ENCODE assay signal across 1 cellular context in the genomic region with DNA sequence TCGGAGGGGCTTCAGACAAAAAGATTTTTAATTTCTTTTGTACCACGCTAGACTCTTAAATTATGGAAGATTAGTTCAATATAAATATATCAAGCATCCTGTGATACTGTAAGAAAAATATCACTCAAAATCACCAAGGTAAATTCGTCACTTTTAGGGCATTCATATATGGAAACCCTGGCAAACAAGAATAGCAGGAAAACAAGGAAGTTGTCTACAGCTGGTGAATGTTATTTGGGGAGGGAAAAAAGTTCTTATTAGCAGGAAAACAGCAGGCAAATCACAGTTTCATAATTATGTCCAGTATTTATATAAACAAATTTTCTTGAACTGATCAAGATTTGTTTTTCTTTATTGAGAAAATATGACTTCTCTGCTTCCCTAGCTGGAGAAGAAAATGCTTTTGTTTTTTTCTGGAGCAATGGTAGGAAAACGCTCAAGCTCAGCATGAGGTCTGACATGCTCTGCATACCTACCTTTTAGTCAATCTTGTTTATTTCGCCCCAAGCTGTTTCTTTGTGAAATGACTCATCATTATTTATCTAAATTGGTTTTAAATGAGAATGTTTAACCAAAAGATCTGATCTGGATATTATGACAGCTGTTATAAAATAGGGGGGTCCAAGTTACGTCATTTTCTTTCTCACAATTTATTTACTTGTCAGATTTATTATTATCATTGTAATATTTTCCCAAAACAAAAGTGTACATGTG.
TF ChIP-seq lines count a peak whose summit lies in the region.

No MANE protein-coding gene starts in this region.

TF ChIP-seq in H1, 55 proteins besides CTCF, POLR2A, EP300 and RAD21 (continued from another document):
- TF ChIP-seq, protein P1, sequence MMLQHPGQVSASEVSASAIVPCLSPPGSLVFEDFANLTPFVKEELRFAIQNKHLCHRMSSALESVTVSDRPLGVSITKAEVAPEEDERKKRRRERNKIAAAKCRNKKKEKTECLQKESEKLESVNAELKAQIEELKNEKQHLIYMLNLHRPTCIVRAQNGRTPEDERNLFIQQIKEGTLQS (IDR thresholded peaks at IDR 0.05; ENCODE audit: insufficient read depth, low read depth, low read length) = no peak
- no peak for TF ChIP-seq BRCA1 (IDR thresholded peaks at IDR 0.05; ENCODE audit: low read depth, low read length)
- TF ChIP-seq TBP (IDR thresholded peaks at IDR 0.05; ENCODE audit: low read depth, low read length) = no peak
- peak; percentile 25 for TF ChIP-seq CHD7 (IDR thresholded peaks at IDR 0.05; ENCODE audit: insufficient replicate concordance, low read length)
- TF ChIP-seq TEAD4 (IDR thresholded peaks at IDR 0.05; ENCODE audit: low read depth, low read length) = peak; percentile 89
- 0 out of 2 replicates have a peak, but pooled peaks have one; percentile 11 for TF ChIP-seq SP1 (IDR thresholded peaks at IDR 0.05; ENCODE audit: low read depth, low read length)
- TF ChIP-seq CHD2 (IDR thresholded peaks at IDR 0.05; ENCODE audit: low read length) = no peak
- peak; percentile 56; the same call in 1 of the 2 replicates for TF ChIP-seq JUN (IDR thresholded peaks at IDR 0.05; ENCODE audit: low read depth, low read length)
- no peak for TF ChIP-seq EZH2 (IDR thresholded peaks at IDR 0.05; ENCODE audit: low read depth, low read length, severe bottlenecking)
- peak; percentile 49 for TF ChIP-seq MAFK (IDR thresholded peaks at IDR 0.05; ENCODE audit: low read depth, low read length)
